In genomic region chr12:124030510-124030909, GRCh38 we compare ENCODE assay signal across 13 cellular contexts. TPM values are rescaled to one million over a fixed set of nuclear protein-coding genes. Genes with fewer than 3 reads are reported as not detected.
DNase-seq lines count a peak whose midpoint lies in the region; ATAC-seq, FAIRE-seq and TF ChIP-seq lines count a peak whose summit lies in the region.
"Had no signal": no experiment of that assay in that cellular context is flagged by ENCODE, and none has a peak within 500 bp of the region (broad histone marks: within the 10 kb centered on the region; RNA-seq: fewer than 3 reads in every experiment).

No MANE protein-coding gene starts in this region.

- TF ChIP-seq CTCF in HFFc6 (IDR thresholded peaks at IDR 0.05) (no peak), brain microvascular endothelial cell (IDR thresholded peaks at IDR 0.05; ENCODE audit: low read depth, low read length, missing control alignments) (no peak), HepG2 (CRISPR knock-in tag; IDR thresholded peaks at IDR 0.05) (no peak), esophagus muscularis mucosa (IDR thresholded peaks at IDR 0.05) (no peak)

- H3K36me3 ChIP-seq in brain microvascular endothelial cell (replicated peaks): no peaks in the 10 kb centered on the region
- no peaks in the 10 kb centered on the region for H3K36me3 ChIP-seq in HepG2 (replicated peaks in 1 of 2; ENCODE audit: control insufficient read depth in 1 of 2, insufficient read depth in 2 of 2, low read length in 2 of 2)
- no peaks in the 10 kb centered on the region for H3K36me3 ChIP-seq in esophagus muscularis mucosa

- no peak for TF ChIP-seq POLR2A in HepG2 (IDR thresholded peaks at IDR 0.05; ENCODE audit: insufficient read depth in 1 of 2, low read depth in 2 of 2, low read length in 2 of 2)
- TF ChIP-seq POLR2A in esophagus muscularis mucosa (IDR thresholded peaks at IDR 0.05; ENCODE audit: low read depth): no peak

- no TSS peak for BruUV-seq in HepG2 (replicated peaks; lab: Mats Ljungman, UMichigan)

- no peaks in the 10 kb centered on the region for H3K9me3 Mint-ChIP-seq in HFFc6
- H3K9me3 Mint-ChIP-seq in activated naive CD8-positive, alpha-beta T cell treated with anti-CD3 and anti-CD28 coated beads, Interleukin-2, amount 50 U/mL, for 24 hours: no peaks in the 10 kb centered on the region
- H3K9me3 Mint-ChIP-seq in stimulated activated effector memory CD8-positive, alpha-beta T cell treated with anti-CD3 and anti-CD28 coated beads, Interleukin-12 subunit alpha, Interleukin-12 subunit beta, amount 100 ng/mL, for 72 hours: no peaks in the 10 kb centered on the region
- H3K9me3 Mint-ChIP-seq: activated B cell treated with CpG ODN at 0.5 μM for 24 hours; activated T-helper 17 cell treated with anti-CD3 and anti-CD28 coated beads, Interleukin-2, amount 50 U/mL, for 72 hours had no signal

- H3K9me3 ChIP-seq in HepG2 (ENCODE audit: low read length) (no peaks in the 10 kb centered on the region), esophagus muscularis mucosa (no peaks in the 10 kb centered on the region)

- H3K36me3 Mint-ChIP-seq in HFFc6 (ENCODE audit: low read depth): no peaks in the 10 kb centered on the region
- H3K36me3 Mint-ChIP-seq in activated naive CD8-positive, alpha-beta T cell treated with anti-CD3 and anti-CD28 coated beads, Interleukin-2, amount 50 U/mL, for 24 hours (ENCODE audit: low read depth): no peaks in the 10 kb centered on the region
- H3K36me3 Mint-ChIP-seq in stimulated activated effector memory CD8-positive, alpha-beta T cell treated with anti-CD3 and anti-CD28 coated beads, Interleukin-12 subunit alpha, Interleukin-12 subunit beta, amount 100 ng/mL, for 72 hours: no peaks in the 10 kb centered on the region

- no peak overlapping the region for H3K4me2 ChIP-seq in HepG2 (ENCODE audit: low read depth, low read length)

- no peaks in the 10 kb centered on the region for H3K79me2 ChIP-seq in HepG2 (ENCODE audit: insufficient read depth, low read length)

- TF ChIP-seq EP300 in HepG2 (IDR thresholded peaks at IDR 0.05; ENCODE audit: low read depth in 2 of 2, low read length in 2 of 2): no peak
- no peak for TF ChIP-seq EP300 in HepG2 (CRISPR knock-in tag; IDR thresholded peaks at IDR 0.05; ENCODE audit: borderline replicate concordance)
- TF ChIP-seq EP300 in esophagus muscularis mucosa (IDR thresholded peaks at IDR 0.05): no peak

- CTCF ChIA-PET in HepG2 (lab: Yijun Ruan, JAX; ENCODE audit: low intra/inter-chr PET ratio, low total read pairs): no interaction called here

- WGBS in HepG2 (ENCODE audit: low lambda C conversion rate): 24% methylated on average over 7 of the region's 12 CpGs
- 32% methylated on average over 11 of the region's 12 CpGs for WGBS in esophagus muscularis mucosa

- H3K27me3 ChIP-seq in brain microvascular endothelial cell (replicated peaks): no peaks in the 10 kb centered on the region
- peaks cover 0 to 3% of the 10 kb centered on the region in 2 experiments; a peak in 2 of 5 replicates for H3K27me3 ChIP-seq in HepG2 (ENCODE audit: control insufficient read depth in 1 of 2, insufficient read depth in 2 of 2, low read length in 2 of 2)
- H3K27me3 ChIP-seq in esophagus muscularis mucosa: no peaks in the 10 kb centered on the region

- POLR2A ChIA-PET in HepG2 (lab: Yijun Ruan, JAX): no interaction called here

- H3K4me3 ChIP-seq in brain microvascular endothelial cell (ENCODE audit: low read depth, low read length): no peak overlapping the region
- no peak overlapping the region for H3K4me3 ChIP-seq in HepG2 (replicated peaks in 1 of 3; ENCODE audit: insufficient read depth in 1 of 3, low read depth in 2 of 3, low read length in 3 of 3)
- H3K4me3 ChIP-seq in esophagus muscularis mucosa: no peak overlapping the region

- H2AFZ ChIP-seq in HepG2 (ENCODE audit: low read length): no peak overlapping the region

- H3K4me1 ChIP-seq in HepG2 (ENCODE audit: insufficient read depth, low read length) (no peaks in the 10 kb centered on the region), esophagus muscularis mucosa (peaks cover 5 to 21% (median 8%) of the 10 kb centered on the region in 4 donors)

- in situ Hi-C loops in brain microvascular endothelial cell (cut with HindIII; ENCODE audit: low pct_ligation_motif_present, low sequenced_read_pairs) (no loop called here), HepG2 (cut with HindIII; ENCODE audit: extremely low pct_ligation_motif_present, low pct_unique_long_range_greater_than_20kb) (no loop called here)

- TF ChIP-seq RAD21 in HepG2 (CRISPR knock-in tag; IDR thresholded peaks at IDR 0.05): no peak

- H4K20me1 ChIP-seq in HepG2 (ENCODE audit: insufficient read depth, low read length): no peaks in the 10 kb centered on the region

- intact Hi-C loops in HepG2 (cut with micrococcal nuclease; ENCODE audit: unreplicated experiment) (loop anchor here (5.0 kb wide), 1 partner anchor 228 kb away; no protein-coding TSS in a partner anchor), esophagus muscularis mucosa (cut with DNase I) (loop anchor here (5.0 kb wide), 1 partner anchor 128 kb away; no protein-coding TSS in a partner anchor)

- no peak overlapping the region for H3K9ac ChIP-seq in HepG2 (ENCODE audit: insufficient read depth, low read depth, low read length)

- peak overlapping the region; percentile 88 for H3K27ac Mint-ChIP-seq in HFFc6
- no peak overlapping the region for H3K27ac Mint-ChIP-seq in activated naive CD8-positive, alpha-beta T cell treated with anti-CD3 and anti-CD28 coated beads, Interleukin-2, amount 50 U/mL, for 24 hours
- no peak overlapping the region for H3K27ac Mint-ChIP-seq in stimulated activated effector memory CD8-positive, alpha-beta T cell treated with anti-CD3 and anti-CD28 coated beads, Interleukin-12 subunit alpha, Interleukin-12 subunit beta, amount 100 ng/mL, for 72 hours
- H3K27ac Mint-ChIP-seq: activated B cell treated with CpG ODN at 0.5 μM for 24 hours; activated T-helper 17 cell treated with anti-CD3 and anti-CD28 coated beads, Interleukin-2, amount 50 U/mL, for 72 hours had no signal

- H3K27me3 Mint-ChIP-seq in HFFc6 (ENCODE audit: insufficient read depth): peaks cover 2% of the 10 kb centered on the region; the same call in 1 of the 2 replicates
- H3K27me3 Mint-ChIP-seq in activated naive CD8-positive, alpha-beta T cell treated with anti-CD3 and anti-CD28 coated beads, Interleukin-2, amount 50 U/mL, for 24 hours: no peaks in the 10 kb centered on the region
- H3K27me3 Mint-ChIP-seq: activated B cell treated with CpG ODN at 0.5 μM for 24 hours had no signal

- H3K27ac ChIP-seq in brain microvascular endothelial cell: peak overlapping the region; percentile 48
- no peak overlapping the region for H3K27ac ChIP-seq in HepG2 (ENCODE audit: extremely low read length, insufficient read depth, low read length)
- peak overlapping the region in 1 of 4 donors; percentile 6 for H3K27ac ChIP-seq in esophagus muscularis mucosa (replicated peaks in 1 of 4)

- peaks cover 70% of the 10 kb centered on the region for H3K4me1 Mint-ChIP-seq in HFFc6 (ENCODE audit: low read depth)
- no peaks in the 10 kb centered on the region for H3K4me1 Mint-ChIP-seq in activated naive CD8-positive, alpha-beta T cell treated with anti-CD3 and anti-CD28 coated beads, Interleukin-2, amount 50 U/mL, for 24 hours
- no peaks in the 10 kb centered on the region for H3K4me1 Mint-ChIP-seq in stimulated activated effector memory CD8-positive, alpha-beta T cell treated with anti-CD3 and anti-CD28 coated beads, Interleukin-12 subunit alpha, Interleukin-12 subunit beta, amount 100 ng/mL, for 72 hours
- H3K4me1 Mint-ChIP-seq: activated B cell treated with CpG ODN at 0.5 μM for 24 hours; activated T-helper 17 cell treated with anti-CD3 and anti-CD28 coated beads, Interleukin-2, amount 50 U/mL, for 72 hours had no signal

- H3K4me3 Mint-ChIP-seq in HFFc6: peak overlapping the region; percentile 65
- no peak overlapping the region for H3K4me3 Mint-ChIP-seq in activated naive CD8-positive, alpha-beta T cell treated with anti-CD3 and anti-CD28 coated beads, Interleukin-2, amount 50 U/mL, for 24 hours
- no peak overlapping the region for H3K4me3 Mint-ChIP-seq in stimulated activated effector memory CD8-positive, alpha-beta T cell treated with anti-CD3 and anti-CD28 coated beads, Interleukin-12 subunit alpha, Interleukin-12 subunit beta, amount 100 ng/mL, for 72 hours
- H3K4me3 Mint-ChIP-seq: activated B cell treated with CpG ODN at 0.5 μM for 24 hours; activated T-helper 17 cell treated with anti-CD3 and anti-CD28 coated beads, Interleukin-2, amount 50 U/mL, for 72 hours had no signal

- ATAC-seq in HepG2 (no peak), GM21825 (IDR thresholded peaks at IDR 0.05; ENCODE audit: unreplicated experiment) (no peak)
- ATAC-seq in activated naive CD8-positive, alpha-beta T cell treated with anti-CD3 and anti-CD28 coated beads, Interleukin-2, amount 50 U/mL, for 24 hours: no peak
- no peak for ATAC-seq in stimulated activated effector memory CD8-positive, alpha-beta T cell treated with anti-CD3 and anti-CD28 coated beads, Interleukin-12 subunit alpha, Interleukin-12 subunit beta, amount 100 ng/mL, for 72 hours
- ATAC-seq: activated T-helper 17 cell treated with anti-CD3 and anti-CD28 coated beads, Interleukin-2, amount 50 U/mL, for 72 hours; left colon had no signal

- DNase-seq in A172 (ENCODE audit: low spot score) (peak; percentile 64), HFFc6 (peak; percentile 95), brain microvascular endothelial cell (peak; percentile 80), HepG2 (ENCODE audit: low spot score) (no peak), esophagus muscularis mucosa (ENCODE audit: extremely low spot score) (no peak)
- DNase-seq in activated naive CD8-positive, alpha-beta T cell treated with anti-CD3 and anti-CD28 coated beads, Interleukin-2, amount 50 U/mL, for 24 hours: no peak
- no peak for DNase-seq in stimulated activated effector memory CD8-positive, alpha-beta T cell treated with anti-CD3 and anti-CD28 coated beads, Interleukin-12 subunit alpha, Interleukin-12 subunit beta, amount 100 ng/mL, for 72 hours (ENCODE audit: low spot score in 2 of 2)
- DNase-seq: ACHN, activated B cell treated with CpG ODN at 0.5 μM for 24 hours, left colon, NCI-H2081 had no signal

- FAIRE-seq in HepG2 (lab: Jason Lieb, UNC): no peak

RNA-seq across cellular contexts. Expression of gene ZNF664, which starts 57.5 kb away (rescaled TPM):
- 70.0 and 72.0 TPM in 2 replicates for total RNA-seq in A172 (2014; rRNA removed; shearing (Covaris generic))
- 10 to 100 TPM; 49.1 to 55.2 (median 53.4) TPM for total RNA-seq in HFFc6 (2021; fragmentation: NEBNext Ultra II Directional; extraction: Animal tissue kit (Norgen Biotek cat#: 25700))
- total RNA-seq in HepG2 (2016; rRNA removed; fragmentation: Illumina TruSeq; extraction: Trizol) (56.5 and 109 TPM in 2 replicates), esophagus muscularis mucosa (10 to 100 TPM; 58.5 to 76.4 (median 70.3) TPM)
- total RNA-seq in HepG2 (2016; cell fraction: cytosol; rRNA removed; fragmentation: Illumina TruSeq; extraction: Trizol; ENCODE audit: low read depth): 17.1 and 19.6 TPM in 2 replicates
- 63.9 and 99.8 TPM in 2 replicates for total RNA-seq in HepG2 (2016; cell fraction: insoluble cytoplasmic fraction; rRNA removed; fragmentation: Illumina TruSeq; extraction: Trizol)
- total RNA-seq in HepG2 (2016; cell fraction: membrane; rRNA removed; fragmentation: Illumina TruSeq; extraction: Trizol): 84.3 and 86.0 TPM in 2 replicates
- 64.5 and 64.7 TPM in 2 replicates for total RNA-seq in HepG2 (2016; cell fraction: nucleus; rRNA removed; fragmentation: Illumina TruSeq; extraction: Trizol)
- 43.9 and 46.1 TPM in 2 replicates for polyA plus RNA-seq in HepG2 (2011; rRNA removed)
- polyA plus RNA-seq in HepG2 (2011; cell fraction: cytosol; rRNA removed): 25.5 and 35.4 TPM in 2 replicates
- polyA plus RNA-seq in HepG2 (2011; cell fraction: nucleus; rRNA removed): 44.8 and 58.7 TPM in 2 replicates
- 43.4 and 52.1 TPM in 2 replicates for polyA plus RNA-seq in HepG2 (2012)
- polyA plus RNA-seq in HepG2 (2016; cell fraction: cytosol; fragmentation: Illumina TruSeq; extraction: Trizol; ENCODE audit: low read depth): 20.6 and 23.0 TPM in 2 replicates
- polyA plus RNA-seq in HepG2 (2016; cell fraction: insoluble cytoplasmic fraction; fragmentation: Illumina TruSeq; extraction: Trizol; ENCODE audit: low read depth): 101 and 102 TPM in 2 replicates
- 67.1 and 72.2 TPM in 2 replicates for polyA plus RNA-seq in HepG2 (2016; cell fraction: membrane; fragmentation: Illumina TruSeq; extraction: Trizol; ENCODE audit: low read depth)
- 80.2 and 81.9 TPM in 2 replicates for polyA plus RNA-seq in HepG2 (2016; cell fraction: nucleus; fragmentation: Illumina TruSeq; extraction: Trizol; ENCODE audit: insufficient read depth, low read depth)
- polyA minus RNA-seq in HepG2 (2011; rRNA and poly(A)+ RNA removed; ENCODE audit: low replicate concordance): 36.2 and 75.5 TPM in 2 replicates
- polyA minus RNA-seq in HepG2 (2011; cell fraction: cytosol; rRNA and poly(A)+ RNA removed): 24.4 and 29.4 TPM in 2 replicates
- polyA minus RNA-seq in HepG2 (2011; cell fraction: nucleus; rRNA and poly(A)+ RNA removed): 53.6 and 59.6 TPM in 2 replicates

RNA-seq across cellular contexts. Expression of gene CCDC92, which starts 57.9 kb away (rescaled TPM):
- total RNA-seq in A172 (2014; rRNA removed; shearing (Covaris generic)): 7.9 and 10.0 TPM in 2 replicates
- total RNA-seq in HFFc6 (2021; fragmentation: NEBNext Ultra II Directional; extraction: Animal tissue kit (Norgen Biotek cat#: 25700)): 10 to 100 TPM; 48.3 to 55.1 (median 51.6) TPM
- total RNA-seq in HepG2 (2016; rRNA removed; fragmentation: Illumina TruSeq; extraction: Trizol): 4.6 and 5.4 TPM in 2 replicates
- total RNA-seq in HepG2 (2016; cell fraction: cytosol; rRNA removed; fragmentation: Illumina TruSeq; extraction: Trizol; ENCODE audit: low read depth): 6.8 and 8.3 TPM in 2 replicates
- total RNA-seq in HepG2 (2016; cell fraction: insoluble cytoplasmic fraction; rRNA removed; fragmentation: Illumina TruSeq; extraction: Trizol): 3.3 and 3.9 TPM in 2 replicates
- total RNA-seq in HepG2 (2016; cell fraction: membrane; rRNA removed; fragmentation: Illumina TruSeq; extraction: Trizol): 15.8 and 17.8 TPM in 2 replicates
- 5.2 and 5.7 TPM in 2 replicates for total RNA-seq in HepG2 (2016; cell fraction: nucleus; rRNA removed; fragmentation: Illumina TruSeq; extraction: Trizol)
- 14.7 and 17.0 TPM in 2 replicates for polyA plus RNA-seq in HepG2 (2011; rRNA removed)
- polyA plus RNA-seq in HepG2 (2011; cell fraction: cytosol; rRNA removed): 12.2 and 12.3 TPM in 2 replicates
- 19.1 and 22.3 TPM in 2 replicates for polyA plus RNA-seq in HepG2 (2011; cell fraction: nucleus; rRNA removed)
- 19.7 and 20.6 TPM in 2 replicates for polyA plus RNA-seq in HepG2 (2012)
- polyA plus RNA-seq in HepG2 (2016; cell fraction: cytosol; fragmentation: Illumina TruSeq; extraction: Trizol; ENCODE audit: low read depth): 46.0 and 49.0 TPM in 2 replicates
- polyA plus RNA-seq in HepG2 (2016; cell fraction: insoluble cytoplasmic fraction; fragmentation: Illumina TruSeq; extraction: Trizol; ENCODE audit: low read depth): 12.2 and 19.6 TPM in 2 replicates
- polyA plus RNA-seq in HepG2 (2016; cell fraction: membrane; fragmentation: Illumina TruSeq; extraction: Trizol; ENCODE audit: low read depth): 66.4 and 70.7 TPM in 2 replicates
- polyA plus RNA-seq in HepG2 (2016; cell fraction: nucleus; fragmentation: Illumina TruSeq; extraction: Trizol; ENCODE audit: insufficient read depth, low read depth): 21.7 and 23.0 TPM in 2 replicates
- polyA minus RNA-seq in HepG2 (2011; rRNA and poly(A)+ RNA removed; ENCODE audit: low replicate concordance): 4.1 and 12.5 TPM in 2 replicates
- polyA minus RNA-seq in HepG2 (2011; cell fraction: cytosol; rRNA and poly(A)+ RNA removed): 4.6 and 5.2 TPM in 2 replicates
- 14.3 and 19.6 TPM in 2 replicates for polyA minus RNA-seq in HepG2 (2011; cell fraction: nucleus; rRNA and poly(A)+ RNA removed)
- total RNA-seq in esophagus muscularis mucosa: 10 to 100 TPM; 42.2 to 66.3 (median 54.1) TPM

Comparison
In these comparisons a context has a peak if more than half of its experiments do, and no peak if none do; other contexts are left out.
1. DNase-seq: peak in A172 (single experiment), HFFc6 (single experiment) and brain microvascular endothelial cell (single experiment); none in HepG2 (single experiment), activated naive CD8-positive, alpha-beta T cell treated with anti-CD3 and anti-CD28 coated beads, Interleukin-2, amount 50 U/mL, for 24 hours (single experiment), esophagus muscularis mucosa (single experiment) and stimulated activated effector memory CD8-positive, alpha-beta T cell treated with anti-CD3 and anti-CD28 coated beads, Interleukin-12 subunit alpha, Interleukin-12 subunit beta, amount 100 ng/mL, for 72 hours (0 of 2).